Comparison of ENCODE assay signal across 15 cellular contexts in genomic region chr10:103295391-103296044, GRCh38. TPM values are rescaled to one million over a fixed set of nuclear protein-coding genes. Genes with fewer than 3 reads are reported as not detected.
A peak's percentile ranks its signal among the peaks of the same experiment; 100 is the strongest.
DNase-seq lines count a peak whose midpoint lies in the region; ATAC-seq, FAIRE-seq and TF ChIP-seq lines count a peak whose summit lies in the region.
"Had no signal": no experiment of that assay in that cellular context is flagged by ENCODE, and none has a peak within 500 bp of the region (broad histone marks: within the 10 kb centered on the region; RNA-seq: fewer than 3 reads in every experiment).

No MANE protein-coding gene starts in this region.

- H3K27me3 Mint-ChIP-seq in immature natural killer cell (ENCODE audit: low read depth in 3 of 3): peaks cover 1 to 12% (median 2%) of the 10 kb centered on the region in 3 donors

- no peaks in the 10 kb centered on the region for H3K9me1 ChIP-seq in K562 (ENCODE audit: control insufficient read depth, insufficient read depth, low read length)

- TF ChIP-seq EP300 in K562 (IDR thresholded peaks at IDR 0.05; ENCODE audit: low read length): no peak
- no peak for TF ChIP-seq EP300 in tibial nerve (IDR thresholded peaks at IDR 0.05)
- TF ChIP-seq EP300 in upper lobe of left lung (IDR thresholded peaks at IDR 0.05): no peak

- no peak overlapping the region for H3K4me3 Mint-ChIP-seq in immature natural killer cell
- H3K4me3 Mint-ChIP-seq: neural progenitor cell had no signal

- no peaks in the 10 kb centered on the region for H4K20me1 ChIP-seq in K562 (replicated peaks; ENCODE audit: control insufficient read depth, insufficient read depth, low read length)

- no peaks in the 10 kb centered on the region for H3K79me2 ChIP-seq in K562 (ENCODE audit: control insufficient read depth, insufficient read depth, low read length)

- BruUV-seq in K562 (replicated peaks; lab: Mats Ljungman, UMichigan): no TSS peak

- TF ChIP-seq RAD21 in K562 (CRISPR knock-in tag; conservative IDR thresholded peaks at IDR 0.05 in 1 of 2, IDR thresholded peaks at IDR 0.05 in 1 of 2): no peak

- TF ChIP-seq CTCF in AG04449 (IDR thresholded peaks at IDR 0.05; ENCODE audit: insufficient read depth, low read length, missing control alignments): no peak
- no peak for TF ChIP-seq CTCF in K562 (IDR thresholded peaks at IDR 0.05 in 2 of 3, conservative IDR thresholded peaks at IDR 0.05 in 1 of 3; ENCODE audit: insufficient read depth in 2 of 3, low read depth in 1 of 3, low read length in 3 of 3)
- no peak for TF ChIP-seq CTCF in tibial nerve (IDR thresholded peaks at IDR 0.05)
- TF ChIP-seq CTCF in upper lobe of left lung (IDR thresholded peaks at IDR 0.05): no peak

- H2AFZ ChIP-seq in K562 (ENCODE audit: low read depth, low read length): no peak overlapping the region
- H2AFZ ChIP-seq: neural progenitor cell had no signal

- no peak overlapping the region for H3K4me3 ChIP-seq in AG04449 (ENCODE audit: low read depth, low read length)
- H3K4me3 ChIP-seq in K562: no peak overlapping the region
- H3K4me3 ChIP-seq in tibial nerve: no peak overlapping the region
- no peak overlapping the region for H3K4me3 ChIP-seq in upper lobe of left lung
- H3K4me3 ChIP-seq: neural progenitor cell had no signal

- H3K9me3 Mint-ChIP-seq in immature natural killer cell: no peaks in the 10 kb centered on the region
- H3K9me3 Mint-ChIP-seq: neural progenitor cell had no signal

- no peaks in the 10 kb centered on the region for H3K36me3 ChIP-seq in K562 (ENCODE audit: control insufficient read depth, insufficient read depth, low read length)
- H3K36me3 ChIP-seq in tibial nerve: peaks cover 0 to 8% (median 0%) of the 10 kb centered on the region in 3 donors
- no peaks in the 10 kb centered on the region for H3K36me3 ChIP-seq in upper lobe of left lung
- H3K36me3 ChIP-seq: neural progenitor cell had no signal

- H3K4me1 ChIP-seq in K562 (replicated peaks in 1 of 2; ENCODE audit: control insufficient read depth in 2 of 2, insufficient read depth in 2 of 2, low read length in 2 of 2): no peaks in the 10 kb centered on the region; a peak in 1 of 5 replicates
- H3K4me1 ChIP-seq in tibial nerve: no peaks in the 10 kb centered on the region
- no peaks in the 10 kb centered on the region for H3K4me1 ChIP-seq in upper lobe of left lung
- H3K4me1 ChIP-seq: neural progenitor cell had no signal

- ATAC-seq in K562: no peak
- no peak for ATAC-seq in upper lobe of left lung (ENCODE audit: low FRiP score in 2 of 2)
- no peak for ATAC-seq in GM21390 (IDR thresholded peaks at IDR 0.05; ENCODE audit: unreplicated experiment)

- peak; percentile 63 for DNase-seq in AG04449 (ENCODE audit: low read depth, low spot score)
- peak; percentile 26 for DNase-seq in HS-5 (ENCODE audit: low read depth)
- DNase-seq in K562 (ENCODE audit: extremely low read depth in 1 of 4, low spot score in 3 of 4): no peak
- peak; percentile 15 for DNase-seq in inferior parietal cortex (ENCODE audit: extremely low spot score)
- no peak for DNase-seq in tibial nerve (ENCODE audit: low spot score in 2 of 2)
- no peak for DNase-seq in upper lobe of left lung
- DNase-seq in immature natural killer cell: no peak
- DNase-seq: MM.1S, NCI-H2171, substantia nigra had no signal

- CTCF ChIA-PET in AG04449 (lab: Yijun Ruan, JAX): interaction anchor here (1.1 to 1.7 kb wide), 4 partner anchors 8 to 38 kb away, joined by 3 to 6 read pairs (median 4); no protein-coding TSS in a partner anchor
- CTCF ChIA-PET in K562 (lab: Yijun Ruan, JAX; ENCODE audit: low intra/inter-chr PET ratio): no interaction called here

- no peak for TF ChIP-seq POLR2A in K562 (conservative IDR thresholded peaks at IDR 0.05)
- TF ChIP-seq POLR2A in tibial nerve (IDR thresholded peaks at IDR 0.05): no peak
- no peak for TF ChIP-seq POLR2A in upper lobe of left lung (IDR thresholded peaks at IDR 0.05)

- WGBS in K562 (ENCODE audit: insufficient coverage, low coverage, missing lambda C conversion rate): 3% methylated on average over 2 of the region's 2 CpGs
- 77 to 83% methylated on average over 2 of the region's 2 CpGs for WGBS in tibial nerve, 2 donors
- 77 to 82% methylated on average over 2 of the region's 2 CpGs for WGBS in upper lobe of left lung, 2 donors

- H3K27ac ChIP-seq in K562 (ENCODE audit: extremely low read depth, low read depth, low read length): no peak overlapping the region
- no peak overlapping the region for H3K27ac ChIP-seq in tibial nerve
- H3K27ac ChIP-seq in upper lobe of left lung: no peak overlapping the region
- H3K27ac ChIP-seq: neural progenitor cell, VCaP had no signal

- H3K4me2 ChIP-seq in K562 (ENCODE audit: insufficient read depth, low read length): no peak overlapping the region
- H3K4me2 ChIP-seq: neural progenitor cell had no signal

- H3K27me3 ChIP-seq in K562 (ENCODE audit: control insufficient read depth in 2 of 2, insufficient read depth in 2 of 2, low read length in 2 of 2) (peaks cover 5% of the 10 kb centered on the region in 2 experiments; a peak in 2 of 5 replicates), tibial nerve (peaks cover 0 to 5% of the 10 kb centered on the region in 2 donors), upper lobe of left lung (no peaks in the 10 kb centered on the region)
- H3K27me3 ChIP-seq: neural progenitor cell had no signal

- intact Hi-C loops in K562 (cut with micrococcal nuclease): no loop called here

- no peak overlapping the region for H3K9ac ChIP-seq in K562 (ENCODE audit: insufficient read depth in 1 of 2, low read depth in 2 of 2, low read length in 2 of 2)
- H3K9ac ChIP-seq: neural progenitor cell had no signal

- in situ Hi-C loops in K562 (cut with MboI): no loop called here

- POLR2A ChIA-PET in AG04449 (lab: Yijun Ruan, JAX): interaction anchor here (0.8 kb wide), 1 partner anchor 8 kb away, joined by 3 read pairs; no protein-coding TSS in a partner anchor
- POLR2A ChIA-PET in K562 (lab: Yijun Ruan, JAX): interaction anchor here (0.9 kb wide), 1 partner anchor 14 kb away, joined by 3 read pairs; no protein-coding TSS in a partner anchor

- no peak overlapping the region for H3K27ac Mint-ChIP-seq in immature natural killer cell
- H3K27ac Mint-ChIP-seq: neural progenitor cell had no signal

- no peak for FAIRE-seq in K562 (lab: Jason Lieb, UNC)
- FAIRE-seq: colon had no signal

- no peaks in the 10 kb centered on the region for H3K4me1 Mint-ChIP-seq in immature natural killer cell
- H3K4me1 Mint-ChIP-seq: neural progenitor cell had no signal

- H3K9me3 ChIP-seq in K562 (replicated peaks; ENCODE audit: control insufficient read depth, insufficient read depth, low read depth, low read length) (no peaks in the 10 kb centered on the region), tibial nerve (no peaks in the 10 kb centered on the region), upper lobe of left lung (no peaks in the 10 kb centered on the region)

- no peaks in the 10 kb centered on the region for H3K36me3 Mint-ChIP-seq in immature natural killer cell
- H3K36me3 Mint-ChIP-seq: neural progenitor cell had no signal

RNA-seq across cellular contexts. Expression of gene INA, which starts 18.6 kb away (rescaled TPM):
- not detected in 2 replicates for total RNA-seq in K562 (2011; cell fraction: chromatin; rRNA removed; ENCODE audit: low replicate concordance)
- total RNA-seq in K562 (2011; cell fraction: nucleolus; rRNA removed): not detected in 2 replicates
- total RNA-seq in K562 (2011; cell fraction: nucleoplasm; rRNA removed): not detected in 2 replicates
- not detected in 2 replicates for total RNA-seq in K562 (2014; rRNA removed)
- not detected in 2 replicates for total RNA-seq in K562 (2014; rRNA removed; fragmentation: Illumina TruSeq; extraction: Trizol)
- not detected in 2 replicates for total RNA-seq in K562 (2015; rRNA removed; fragmentation: Illumina TruSeq; extraction: Trizol)
- total RNA-seq in K562 (2021): not detected in 2 replicates
- not detected in 2 replicates for polyA plus RNA-seq in K562 (2011; rRNA removed)
- not detected in 2 replicates for polyA plus RNA-seq in K562 (2011; cell fraction: cytosol; rRNA removed)
- polyA plus RNA-seq in K562 (2011; cell fraction: nucleus; rRNA removed): not detected in 2 replicates
- polyA plus RNA-seq in K562 (2012): not detected in 2 replicates
- polyA plus RNA-seq in K562 (2014; fragmentation: Illumina TruSeq; extraction: Trizol): not detected in 2 replicates
- polyA plus RNA-seq in K562 (2014; fragmentation: Nextera tagmentation; extraction: Ambion mirVana): not detected
- polyA plus RNA-seq in K562 (2014; rRNA removed): not detected in 2 replicates
- not detected in 2 replicates for polyA minus RNA-seq in K562 (2011; rRNA and poly(A)+ RNA removed)
- not detected in 2 replicates for polyA minus RNA-seq in K562 (2011; cell fraction: cytosol; rRNA and poly(A)+ RNA removed)
- not detected in 2 replicates for polyA minus RNA-seq in K562 (2011; cell fraction: nucleus; rRNA and poly(A)+ RNA removed)
- total RNA-seq in tibial nerve: not detected
- total RNA-seq in upper lobe of left lung: under 1 TPM in 2 of 6 donors, not detected in 4; 0.13 to 0.39 TPM
- not detected for polyA plus RNA-seq in immature natural killer cell

RNA-seq across cellular contexts. Expression of gene RPEL1, which starts 49.8 kb away (rescaled TPM):
- not detected in 2 replicates for total RNA-seq in K562 (2011; cell fraction: chromatin; rRNA removed; ENCODE audit: low replicate concordance)
- not detected in 2 replicates for total RNA-seq in K562 (2011; cell fraction: nucleolus; rRNA removed)
- not detected in 2 replicates for total RNA-seq in K562 (2011; cell fraction: nucleoplasm; rRNA removed)
- 0.04 TPM in 1 of 2 replicates, not detected in the other for total RNA-seq in K562 (2014; rRNA removed)
- 0.07 and 0.10 TPM in 2 replicates for total RNA-seq in K562 (2014; rRNA removed; fragmentation: Illumina TruSeq; extraction: Trizol)
- not detected in 2 replicates for total RNA-seq in K562 (2015; rRNA removed; fragmentation: Illumina TruSeq; extraction: Trizol)
- total RNA-seq in K562 (2021): 0.07 and 0.09 TPM in 2 replicates
- 0.14 and 0.15 TPM in 2 replicates for polyA plus RNA-seq in K562 (2011; rRNA removed)
- polyA plus RNA-seq in K562 (2011; cell fraction: cytosol; rRNA removed): 0.06 and 0.13 TPM in 2 replicates
- polyA plus RNA-seq in K562 (2011; cell fraction: nucleus; rRNA removed): 0.08 and 0.09 TPM in 2 replicates
- 0.09 TPM in 1 of 2 replicates, not detected in the other for polyA plus RNA-seq in K562 (2012)
- polyA plus RNA-seq in K562 (2014; fragmentation: Illumina TruSeq; extraction: Trizol): 0.07 TPM in 1 of 2 replicates, not detected in the other
- under 1 TPM; 0.04 to 0.06 TPM for polyA plus RNA-seq in K562 (2014; fragmentation: Nextera tagmentation; extraction: Ambion mirVana)
- not detected in 2 replicates for polyA plus RNA-seq in K562 (2014; rRNA removed)
- polyA minus RNA-seq in K562 (2011; rRNA and poly(A)+ RNA removed): 0.09 and 0.11 TPM in 2 replicates
- polyA minus RNA-seq in K562 (2011; cell fraction: cytosol; rRNA and poly(A)+ RNA removed): not detected in 2 replicates
- not detected in 2 replicates for polyA minus RNA-seq in K562 (2011; cell fraction: nucleus; rRNA and poly(A)+ RNA removed)
- not detected for total RNA-seq in tibial nerve
- not detected for total RNA-seq in upper lobe of left lung
- not detected for polyA plus RNA-seq in immature natural killer cell
- total RNA-seq: SK-MEL-5 had no signal

RNA-seq across cellular contexts. Expression of gene PCGF6, which starts 55.4 kb away (rescaled TPM):
- total RNA-seq in K562 (2011; cell fraction: chromatin; rRNA removed; ENCODE audit: low replicate concordance): 22.5 and 32.0 TPM in 2 replicates
- 18.9 and 22.3 TPM in 2 replicates for total RNA-seq in K562 (2011; cell fraction: nucleolus; rRNA removed)
- 21.0 and 22.2 TPM in 2 replicates for total RNA-seq in K562 (2011; cell fraction: nucleoplasm; rRNA removed)
- total RNA-seq in K562 (2014; rRNA removed) (21.4 and 21.5 TPM in 2 replicates), K562 (2014; rRNA removed; fragmentation: Illumina TruSeq; extraction: Trizol) (24.6 and 29.7 TPM in 2 replicates), K562 (2015; rRNA removed; fragmentation: Illumina TruSeq; extraction: Trizol) (17.9 and 18.5 TPM in 2 replicates), K562 (2021) (18.1 and 23.5 TPM in 2 replicates), tibial nerve (10 to 100 TPM; 22.1 to 35.4 (median 25.4) TPM), upper lobe of left lung (10 to 100 TPM in 1 of 6 donors, 1 to 10 TPM in 5; 6.0 to 10.9 (median 6.7) TPM)
- polyA plus RNA-seq in K562 (2011; rRNA removed) (14.6 and 23.2 TPM in 2 replicates), K562 (2014; fragmentation: Illumina TruSeq; extraction: Trizol) (14.6 and 15.3 TPM in 2 replicates), K562 (2014; fragmentation: Nextera tagmentation; extraction: Ambion mirVana) (10 to 100 TPM in 1 of 2 experiments, 1 to 10 TPM in 1; 8.4 to 10.2 TPM), K562 (2014; rRNA removed) (17.9 and 20.6 TPM in 2 replicates), immature natural killer cell (10 to 100 TPM in 1 of 3 donors, 1 to 10 TPM in 2; 7.5 to 11.6 (median 9.1) TPM)
- 4.7 and 6.4 TPM in 2 replicates for polyA plus RNA-seq in K562 (2011; cell fraction: cytosol; rRNA removed)
- polyA plus RNA-seq in K562 (2011; cell fraction: nucleus; rRNA removed): 4.5 and 5.6 TPM in 2 replicates
- 13.7 and 16.3 TPM in 2 replicates for polyA plus RNA-seq in K562 (2012)
- polyA minus RNA-seq in K562 (2011; rRNA and poly(A)+ RNA removed): 16.7 and 17.5 TPM in 2 replicates
- 6.4 and 8.8 TPM in 2 replicates for polyA minus RNA-seq in K562 (2011; cell fraction: cytosol; rRNA and poly(A)+ RNA removed)
- 6.2 and 10.7 TPM in 2 replicates for polyA minus RNA-seq in K562 (2011; cell fraction: nucleus; rRNA and poly(A)+ RNA removed)

Comparison
In these comparisons a context has a peak if more than half of its experiments do, and no peak if none do; other contexts are left out.
1. DNase-seq: peak in AG04449 (single experiment), HS-5 (single experiment) and inferior parietal cortex (single experiment); none in K562 (0 of 4), tibial nerve (0 of 2), upper lobe of left lung (0 of 2) and immature natural killer cell (0 of 3).